In genomic region chr17:44308320-44308818, GRCh38 we compare ENCODE assay signal across 8 cellular contexts. TPM values are rescaled to one million over a fixed set of nuclear protein-coding genes. Genes with fewer than 3 reads are reported as not detected.
DNase-seq lines count a peak whose midpoint lies in the region; ATAC-seq and TF ChIP-seq lines count a peak whose summit lies in the region.

Gene RUNDC3A (plus strand): TSS chr17:44308601. CDS start chr17:44308833, 232 bp downstream.

- H3K4me1 ChIP-seq in BE2C, result peaks cover 6% of the 10 kb centered on the region

- H3K4me3 ChIP-seq in BE2C (ENCODE audit: low read depth, low read length), result peak within 1 kb of the TSS; percentile 67

- peaks cover 8 to 17% of the 10 kb centered on the region in 2 donors for H3K4me1 Mint-ChIP-seq in effector memory CD8-positive, alpha-beta T cell (ENCODE audit: low read depth in 2 of 2)

- H3K27me3 ChIP-seq in BE2C, result no peaks in the 10 kb centered on the region

- no peaks in the 10 kb centered on the region for H3K9me3 Mint-ChIP-seq in effector memory CD8-positive, alpha-beta T cell

- peak; percentile 75 for ATAC-seq in HG03280 (IDR thresholded peaks at IDR 0.05; ENCODE audit: unreplicated experiment)
- ATAC-seq in effector memory CD8-positive, alpha-beta T cell (replicated peaks), result peak; percentile 91
- ATAC-seq in GM21529 (IDR thresholded peaks at IDR 0.05; ENCODE audit: unreplicated experiment), result no peak

- H3K27me3 Mint-ChIP-seq in effector memory CD8-positive, alpha-beta T cell, result peaks cover 21 to 74% of the 10 kb centered on the region in 2 donors

- H3K9me3 ChIP-seq in BE2C, result no peaks in the 10 kb centered on the region

- peak within 1 kb of the TSS; percentile 45 to 60 for H3K4me3 Mint-ChIP-seq in effector memory CD8-positive, alpha-beta T cell

- peaks cover 2% of the 10 kb centered on the region for H3K36me3 Mint-ChIP-seq in effector memory CD8-positive, alpha-beta T cell (ENCODE audit: insufficient read depth)

- no peak for TF ChIP-seq CTCF in BE2C (IDR thresholded peaks at IDR 0.05; ENCODE audit: low read depth, low read length)

- H3K27ac Mint-ChIP-seq in effector memory CD8-positive, alpha-beta T cell, result no peak within 1 kb of the TSS

- DNase-seq in BE2C, result peak; percentile 95
- peak; percentile 97 for DNase-seq in NCI-H82 (lab: John Stamatoyannopoulos, UW)
- DNase-seq in activated CD8-positive, alpha-beta memory T cell treated with anti-CD3 and anti-CD28 coated beads, Interleukin-2, amount 50 U/mL, for 1 hour (ENCODE audit: extremely low read depth), result peak; percentile 53
- DNase-seq in effector memory CD8-positive, alpha-beta T cell, result peak; percentile 80 to 83 (median 82)
- DNase-seq in medulla oblongata (ENCODE audit: extremely low spot score), result peak; percentile 95
- peak; percentile 67 to 80 (median 71) for DNase-seq in stimulated activated CD4-positive, alpha-beta T cell treated with anti-CD3 and anti-CD28 coated beads, TNF-alpha, amount 100 ng/mL, for 24 hours (ENCODE audit: low read depth in 3 of 3)

- H3K36me3 ChIP-seq in BE2C, result no peaks in the 10 kb centered on the region

RNA-seq across cellular contexts. Expression of gene RUNDC3A, which starts in this region (rescaled TPM):
- polyA plus RNA-seq in BE2C (2012; ENCODE audit: insufficient read depth, insufficient read length, low read depth), result 386 TPM
